12 cellular contexts compared by ENCODE assay signal in genomic region chr20:16865406-16865805, GRCh38.
"Had no signal": no experiment of that assay in that cellular context is flagged by ENCODE, and none has a peak within 500 bp of the region (broad histone marks: within the 10 kb centered on the region; RNA-seq: fewer than 3 reads in every experiment).

No MANE protein-coding gene starts in this region.

- DNase-seq: activated effector memory CD4-positive, alpha-beta T cell treated with anti-CD3 and anti-CD28 coated beads, Interleukin-2, amount 50 U/mL, for 16 hours; activated T-cell treated with anti-CD3 and anti-CD28 coated beads, Interleukin-2, amount 50 U/mL, for 24 hours; amniotic stem cell; erythroblast; hippocampal formation; lower lobe of right lung; naive thymus-derived CD4-positive, alpha-beta T cell; posterior cingulate gyrus; stimulated activated CD4-positive, alpha-beta T cell treated with anti-CD3 and anti-CD28 coated beads, Interleukin-15, amount 100 ng/mL, for 24 hours; stimulated activated CD4-positive, alpha-beta T cell treated with anti-CD3 and anti-CD28 coated beads, Interleukin-4, amount 100 ng/mL, for 24 hours; testis had no signal

- ATAC-seq: activated naive CD4-positive, alpha-beta T cell treated with anti-CD3 and anti-CD28 coated beads, Interleukin-2, amount 50 U/mL, for 72 hours; naive thymus-derived CD4-positive, alpha-beta T cell had no signal

- H3K36me3 ChIP-seq: lower lobe of right lung had no signal

- H3K4me3 ChIP-seq: lower lobe of right lung, testis had no signal

- H3K9me3 ChIP-seq: lower lobe of right lung, testis had no signal

- H3K4me1 ChIP-seq: lower lobe of right lung, testis had no signal

- H3K27ac ChIP-seq: lower lobe of right lung, testis had no signal

- H3K27me3 ChIP-seq: testis had no signal
